Comparison of ENCODE assay signal across 8 cellular contexts in genomic region chr19:12440412-12440762, GRCh38. TPM values are rescaled to one million over a fixed set of nuclear protein-coding genes. Genes with fewer than 3 reads are reported as not detected.
A peak's percentile ranks its signal among the peaks of the same experiment; 100 is the strongest.
DNase-seq lines count a peak whose midpoint lies in the region; ATAC-seq and TF ChIP-seq lines count a peak whose summit lies in the region.
"Not testable (repeated sequence)": the region's sequence is repeated elsewhere in the genome, so short reads cannot be mapped to it uniquely, and the experiment has no call there.

No MANE protein-coding gene starts in this region.

- not testable (repeated sequence) for H3K9me2 ChIP-seq in OCI-LY7 (ENCODE audit: insufficient read depth, low read length)

- intact Hi-C loops in OCI-LY7 (cut with micrococcal nuclease; ENCODE audit: unreplicated experiment): loop anchor here (2.0 to 5.0 kb wide), 2 partner anchors 38 to 54 kb away; partner anchors contain the start of gene ZNF799
- intact Hi-C loops in esophagus squamous epithelium (cut with DNase I): not testable (repeated sequence)

- not testable (repeated sequence) for H3K79me2 ChIP-seq in OCI-LY7 (ENCODE audit: insufficient read depth, low read depth, low read length)

- DNase-seq in OCI-LY7 (ENCODE audit: low spot score) (peak; percentile 45), activated gamma-delta T cell treated with Interleukin-2 at 50 U/mL for 16 hours (peak; percentile 6)
- not testable (repeated sequence) for DNase-seq in esophagus squamous epithelium (lab: John Stamatoyannopoulos, UW)
- peak; percentile 16 for DNase-seq in stimulated activated CD4-positive, alpha-beta T cell treated with anti-CD3 and anti-CD28 coated beads, Interleukin-4, amount 100 ng/mL, for 1 hour

- H4K20me1 ChIP-seq in BLaER1 treated with 17β-estradiol and CSF1 and Interleukin-3, amounts not matched to agents 10 nM and 100 nM; OCI-LY7 (ENCODE audit: insufficient read depth, low read length): not testable (repeated sequence)

- peak overlapping the region; percentile 55; the same call in 1 of the 2 replicates for H2AFZ ChIP-seq in OCI-LY7 (ENCODE audit: low read length)

- H3K27ac ChIP-seq in BLaER1 treated with 17β-estradiol and CSF1 and Interleukin-3, amounts not matched to agents 10 nM and 100 nM: peak overlapping the region in 10 of 11 experiments; percentile 52 to 82 (median 77); a peak in 20 of 22 replicates
- peak overlapping the region; percentile 31 for H3K27ac ChIP-seq in OCI-LY7 (ENCODE audit: low read depth, low read length, poor library complexity, severe bottlenecking)
- H3K27ac ChIP-seq in esophagus squamous epithelium: peak overlapping the region; percentile 83 to 87 (median 86)
- H3K27ac ChIP-seq in mesodermal cell (ENCODE audit: low read depth, low read length, severe bottlenecking): peak overlapping the region; percentile 90

- H3K4me1 ChIP-seq in BLaER1 treated with 17β-estradiol and CSF1 and Interleukin-3, amounts not matched to agents 10 nM and 100 nM: peaks cover 0 to 10% (median 6%) of the 10 kb centered on the region in 10 experiments; a peak in 9 of 20 replicates
- not testable (repeated sequence) for H3K4me1 ChIP-seq in OCI-LY7 (ENCODE audit: insufficient read depth, low read length, poor library complexity, severe bottlenecking); mesodermal cell (ENCODE audit: control insufficient read depth, insufficient read depth, low read length, poor library complexity, severe bottlenecking)
- H3K4me1 ChIP-seq in esophagus squamous epithelium: peaks cover 0 to 13% (median 4%) of the 10 kb centered on the region in 3 donors

- ATAC-seq in GM21360 (IDR thresholded peaks at IDR 0.05; ENCODE audit: unreplicated experiment) (peak; percentile 16), HG03442 (IDR thresholded peaks at IDR 0.05; ENCODE audit: unreplicated experiment) (peak; percentile 6)

- peak overlapping the region; percentile 68 to 84 (median 80) for H3K9ac ChIP-seq in BLaER1 treated with 17β-estradiol and CSF1 and Interleukin-3, amounts not matched to agents 10 nM and 100 nM

- TF ChIP-seq POLR2A in esophagus squamous epithelium (IDR thresholded peaks at IDR 0.05): not testable (repeated sequence)

- peak overlapping the region; percentile 71 to 88 (median 84) for H3K4me2 ChIP-seq in BLaER1 treated with 17β-estradiol and CSF1 and Interleukin-3, amounts not matched to agents 10 nM and 100 nM
- peak overlapping the region; percentile 100 for H3K4me2 ChIP-seq in OCI-LY7 (ENCODE audit: low read length)

- WGBS in esophagus squamous epithelium, 2 donors: 0% methylated on average over 6 of the region's 26 CpGs; no CpG with 5 or more reads in 1 of the 2 donors
- WGBS in mesodermal cell (ENCODE audit: insufficient coverage in 2 of 2), 2 experiments: 0% methylated on average over 14 to 22 of the region's 26 CpGs

- POLR2A ChIA-PET in OCI-LY7 (lab: Charles Lee): interaction anchor here (0.5 kb wide), 1 partner anchor 15 kb away, joined by 3 read pairs; no protein-coding TSS in a partner anchor

- TF ChIP-seq CTCF in OCI-LY7 (conservative IDR thresholded peaks at IDR 0.05; ENCODE audit: low read length): peak; percentile 29; the same call in 1 of the 2 replicates
- not testable (repeated sequence) for TF ChIP-seq CTCF in esophagus squamous epithelium (IDR thresholded peaks at IDR 0.05)

- not testable (repeated sequence) for H3K36me3 ChIP-seq in BLaER1 treated with 17β-estradiol and CSF1 and Interleukin-3, amounts not matched to agents 10 nM and 100 nM; OCI-LY7 (ENCODE audit: insufficient read depth, low read length); esophagus squamous epithelium; mesodermal cell (ENCODE audit: control insufficient read depth, insufficient read depth, low read length)

- not testable (repeated sequence) for H3K27me3 ChIP-seq in BLaER1 treated with 17β-estradiol and CSF1 and Interleukin-3, amounts not matched to agents 10 nM and 100 nM; esophagus squamous epithelium

- CTCF ChIA-PET in OCI-LY7 (lab: Charles Lee; ENCODE audit: unreplicated experiment): not testable (repeated sequence)

- peaks cover 29 to 50% (median 39%) of the 10 kb centered on the region in 11 experiments for H3K9me3 ChIP-seq in BLaER1 treated with 17β-estradiol and CSF1 and Interleukin-3, amounts not matched to agents 10 nM and 100 nM (replicated peaks in 1 of 11)
- H3K9me3 ChIP-seq in OCI-LY7 (ENCODE audit: low read length); esophagus squamous epithelium: not testable (repeated sequence)
- peaks cover 23% of the 10 kb centered on the region for H3K9me3 ChIP-seq in mesodermal cell (ENCODE audit: control insufficient read depth, low read length)

- not testable (repeated sequence) for BruUV-seq in OCI-LY7 (replicated peaks; lab: Mats Ljungman, UMichigan)

- peak overlapping the region; percentile 79 to 89 (median 83) for H3K4me3 ChIP-seq in BLaER1 treated with 17β-estradiol and CSF1 and Interleukin-3, amounts not matched to agents 10 nM and 100 nM
- H3K4me3 ChIP-seq in OCI-LY7 (ENCODE audit: low read depth, low read length, poor library complexity, severe bottlenecking) (peak overlapping the region; percentile 77), esophagus squamous epithelium (peak overlapping the region; percentile 75 to 81 (median 78)), mesodermal cell (ENCODE audit: extremely low read depth, insufficient read depth, low read length, poor library complexity, severe bottlenecking) (peak overlapping the region; percentile 58)

RNA-seq across cellular contexts. Expression of gene ZNF443, which starts 0.4 kb away (rescaled TPM):
- total RNA-seq in OCI-LY7 (2014; rRNA removed; shearing (Covaris generic)): 2.3 and 2.6 TPM in 2 replicates
- 4.5 and 4.6 TPM in 2 replicates for total RNA-seq in OCI-LY7 (2022)
- 1 to 10 TPM; 1.7 to 6.4 (median 3.7) TPM for total RNA-seq in esophagus squamous epithelium
- 3.0 TPM for polyA plus RNA-seq in mesodermal cell (2013, experiment 1 of 2)
- polyA plus RNA-seq in mesodermal cell (2013, experiment 2 of 2): 4.0 TPM

RNA-seq across cellular contexts. Expression of gene ZNF799, which starts 39.3 kb away (rescaled TPM):
- 3.8 and 6.2 TPM in 2 replicates for total RNA-seq in OCI-LY7 (2014; rRNA removed; shearing (Covaris generic))
- 7.8 and 8.1 TPM in 2 replicates for total RNA-seq in OCI-LY7 (2022)
- total RNA-seq in esophagus squamous epithelium: 1 to 10 TPM; 1.3 to 3.4 (median 2.3) TPM
- 4.7 TPM for polyA plus RNA-seq in mesodermal cell (2013, experiment 1 of 2)
- 4.5 TPM for polyA plus RNA-seq in mesodermal cell (2013, experiment 2 of 2)

RNA-seq across cellular contexts. Expression of gene ZNF709, which starts 44.2 kb away (rescaled TPM):
- 3.4 and 5.3 TPM in 2 replicates for total RNA-seq in OCI-LY7 (2014; rRNA removed; shearing (Covaris generic))
- total RNA-seq in OCI-LY7 (2022) (4.6 TPM in 2 replicates), esophagus squamous epithelium (1 to 10 TPM in 2 of 4 donors, under 1 TPM in 2; 0.15 to 2.5 (median 1.6) TPM)
- polyA plus RNA-seq in mesodermal cell (2013, experiment 1 of 2): 2.9 TPM
- 2.3 TPM for polyA plus RNA-seq in mesodermal cell (2013, experiment 2 of 2)

Comparison
In these comparisons a context has a peak if more than half of its experiments do, and no peak if none do; other contexts are left out.
1. H3K27ac ChIP-seq: peak in every context shown above with its lines; median percentile 90 in mesodermal cell; 86 in esophagus squamous epithelium; 77 in BLaER1 treated with 17β-estradiol and CSF1 and Interleukin-3, amounts not matched to agents 10 nM and 100 nM; 31 in OCI-LY7.